Comparison of ENCODE assay signal across 8 cellular contexts in the genomic region with DNA sequence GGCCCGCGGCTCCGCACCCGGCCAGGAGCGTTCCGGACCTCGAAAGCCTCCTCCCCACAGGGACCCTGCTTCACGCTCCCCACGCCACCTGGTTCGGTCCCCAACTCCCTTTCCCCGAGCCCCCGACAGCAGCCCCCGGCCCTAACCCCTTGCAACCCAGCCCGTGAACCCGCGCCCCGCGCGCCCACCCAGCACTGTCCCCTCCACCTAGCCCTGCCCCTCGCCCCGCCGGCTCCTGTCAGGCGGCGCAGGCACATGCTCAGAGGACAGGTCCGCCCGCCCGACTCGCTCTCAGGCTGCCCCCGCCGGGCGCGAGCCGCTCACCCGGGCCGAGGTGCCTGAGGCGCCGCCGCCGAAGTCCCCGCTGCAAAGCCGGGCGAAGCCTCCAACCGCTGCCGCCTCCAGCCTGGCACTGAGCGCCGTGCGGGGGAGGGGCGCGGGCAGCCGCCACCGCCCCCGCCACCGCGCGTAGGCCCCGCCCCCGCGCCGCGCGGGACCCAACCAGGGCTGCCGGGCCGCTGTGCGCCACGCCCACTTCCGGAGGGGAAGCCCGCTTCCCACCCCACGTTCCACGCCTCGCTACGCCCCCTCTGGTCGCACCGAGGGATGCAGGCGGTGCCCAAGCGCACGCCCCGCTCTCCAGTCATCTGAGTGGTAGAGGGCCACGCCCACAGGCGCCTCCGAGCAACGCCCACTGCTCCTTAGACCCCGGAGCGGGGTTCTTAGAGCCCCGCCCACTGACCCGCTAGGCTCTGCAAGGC. TPM values are rescaled to one million over a fixed set of nuclear protein-coding genes. Genes with fewer than 3 reads are reported as not detected.
DNase-seq lines count a peak whose midpoint lies in the region; ATAC-seq, FAIRE-seq and TF ChIP-seq lines count a peak whose summit lies in the region.

A gene (minus strand): TSS at position 414 of the 761 bp plus-strand sequence. CDS start 30,200 bp downstream, outside the sequence.

- CTCF ChIA-PET in AG04449 (lab: Yijun Ruan, JAX), result interaction anchor here (0.6 to 2.6 kb wide), 18 partner anchors 9 to 72 kb away, joined by 3 to 12 read pairs (median 4); no protein-coding TSS in a partner anchor

- TF ChIP-seq CTCF in AG04449 (IDR thresholded peaks at IDR 0.05; ENCODE audit: insufficient read depth, low read length, missing control alignments), result peak; percentile 99
- peak; percentile 79 for TF ChIP-seq CTCF in WI38 (IDR thresholded peaks at IDR 0.05; ENCODE audit: low read depth, low read length)
- peak; percentile 89 for TF ChIP-seq CTCF in bronchial epithelial cell (IDR thresholded peaks at IDR 0.05; ENCODE audit: insufficient read depth, low read length, severe bottlenecking)

- FAIRE-seq in bronchial epithelial cell (lab: Jason Lieb, UNC), result no peak

- no peaks in the 10 kb centered on the region for H3K27me3 ChIP-seq in bronchial epithelial cell (ENCODE audit: control insufficient read depth, insufficient read depth, low read length)

- POLR2A ChIA-PET in AG04449 (lab: Yijun Ruan, JAX), result interaction anchor here (0.5 to 1.5 kb wide), 9 partner anchors 8 to 732 kb away, joined by 3 to 10 read pairs (median 4); no protein-coding TSS in a partner anchor

- peak within 1 kb of the TSS; percentile 99 for H3K4me3 ChIP-seq in AG04449 (ENCODE audit: low read depth, low read length)
- H3K4me3 ChIP-seq in WI38 (ENCODE audit: low read depth, low read length), result peak within 1 kb of the TSS; percentile 71
- peak within 1 kb of the TSS; percentile 97 for H3K4me3 ChIP-seq in bronchial epithelial cell (ENCODE audit: low read depth, low read length)

- DNase-seq in AG04449 (ENCODE audit: low read depth, low spot score) (no peak), NCI-H2171 treated with DMSO at 0.1 percent for 48 hours (lab: John Stamatoyannopoulos, UW) (peak; percentile 97), bronchial epithelial cell (ENCODE audit: low read depth) (peak; percentile 91), iPS-NIHi7 (ENCODE audit: extremely low spot score) (peak; percentile 91), smooth muscle cell of the brain vasculature (ENCODE audit: low read depth, low spot score) (peak; percentile 92)

- ATAC-seq in GM18868 (IDR thresholded peaks at IDR 0.05; ENCODE audit: unreplicated experiment) (peak; percentile 67), HG03108 (IDR thresholded peaks at IDR 0.05; ENCODE audit: unreplicated experiment) (peak; percentile 69)

- H3K36me3 ChIP-seq in bronchial epithelial cell (ENCODE audit: control insufficient read depth, insufficient read depth, low read length), result no peaks in the 10 kb centered on the region

RNA-seq across cellular contexts. Expression of the gene that starts here (rescaled TPM):
- total RNA-seq in bronchial epithelial cell, result 151 and 152 TPM in 2 replicates
